8 cellular contexts compared by ENCODE assay signal in genomic region chr3:193665370-193665989, GRCh38.
A peak's percentile ranks its signal among the peaks of the same experiment; 100 is the strongest.
DNase-seq lines count a peak whose midpoint lies in the region; ATAC-seq, FAIRE-seq and TF ChIP-seq lines count a peak whose summit lies in the region.

No MANE protein-coding gene starts in this region.

- H3K9ac ChIP-seq in DND-41 (ENCODE audit: low read depth, low read length), result no peak overlapping the region
- H3K9ac ChIP-seq in HepG2 (ENCODE audit: insufficient read depth, low read depth, low read length), result no peak overlapping the region

- H2AFZ ChIP-seq in DND-41 (ENCODE audit: low read depth, low read length) (no peak overlapping the region), HepG2 (ENCODE audit: low read length) (no peak overlapping the region)

- no TSS peak for BruUV-seq in HepG2 (replicated peaks; lab: Mats Ljungman, UMichigan)

- TF ChIP-seq POLR2A in adrenal gland (IDR thresholded peaks at IDR 0.05) (no peak), HepG2 (IDR thresholded peaks at IDR 0.05; ENCODE audit: insufficient read depth in 1 of 2, low read depth in 2 of 2, low read length in 2 of 2) (no peak), ovary (IDR thresholded peaks at IDR 0.05) (no peak)

- H3K36me3 ChIP-seq in DND-41 (ENCODE audit: insufficient read depth, low read length), result peaks cover 81% of the 10 kb centered on the region
- peaks cover 0 to 47% of the 10 kb centered on the region in 2 donors for H3K36me3 ChIP-seq in adrenal gland (replicated peaks in 1 of 2)
- peaks cover 7 to 42% of the 10 kb centered on the region in 2 experiments for H3K36me3 ChIP-seq in HepG2 (replicated peaks in 1 of 2; ENCODE audit: control insufficient read depth in 1 of 2, insufficient read depth in 2 of 2, low read length in 2 of 2)
- no peaks in the 10 kb centered on the region for H3K36me3 ChIP-seq in ovary
- H3K36me3 ChIP-seq in HAP-1 (replicated peaks), result peaks cover 57% of the 10 kb centered on the region

- in situ Hi-C loops in HepG2 (cut with HindIII; ENCODE audit: extremely low pct_ligation_motif_present, low pct_unique_long_range_greater_than_20kb) (loop anchor here (25.0 kb wide), 1 partner anchor 647 kb away; no protein-coding TSS in a partner anchor), HAP-1 (cut with MboI; ENCODE audit: low sequenced_read_pairs) (loop anchor here (25.0 kb wide), 1 partner anchor 647 kb away; no protein-coding TSS in a partner anchor)

- no peak overlapping the region for H3K27ac ChIP-seq in DND-41 (ENCODE audit: low read length)
- no peak overlapping the region for H3K27ac ChIP-seq in adrenal gland
- no peak overlapping the region for H3K27ac ChIP-seq in HepG2 (ENCODE audit: extremely low read length, insufficient read depth, low read length)
- H3K27ac ChIP-seq in ovary, result no peak overlapping the region

- H3K4me2 ChIP-seq in DND-41 (ENCODE audit: insufficient read depth, low read length), result no peak overlapping the region
- no peak overlapping the region for H3K4me2 ChIP-seq in HepG2 (ENCODE audit: low read depth, low read length)

- POLR2A ChIA-PET in HepG2 (lab: Yijun Ruan, JAX), result interaction anchor here (1.0 kb wide), 1 partner anchor 46 kb away, joined by 3 read pairs; no protein-coding TSS in a partner anchor

- TF ChIP-seq CTCF in DND-41 (IDR thresholded peaks at IDR 0.05; ENCODE audit: borderline replicate concordance, extremely low read depth, low read length, poor library complexity, severe bottlenecking) (peak; percentile 60), adrenal gland (IDR thresholded peaks at IDR 0.05) (peak; percentile 34 to 63 (median 52)), HepG2 (CRISPR knock-in tag; IDR thresholded peaks at IDR 0.05) (peak; percentile 34), ovary (IDR thresholded peaks at IDR 0.05) (no peak)

- H4K20me1 ChIP-seq in DND-41 (ENCODE audit: insufficient read depth, low read length), result no peaks in the 10 kb centered on the region
- no peaks in the 10 kb centered on the region for H4K20me1 ChIP-seq in HepG2 (ENCODE audit: insufficient read depth, low read length)

- CTCF ChIA-PET in HepG2 (lab: Yijun Ruan, JAX; ENCODE audit: low intra/inter-chr PET ratio, low total read pairs), result interaction anchor here (1.2 to 1.6 kb wide), 2 partner anchors 116 to 650 kb away, joined by 4 to 6 read pairs; no protein-coding TSS in a partner anchor

- TF ChIP-seq EP300 in HepG2 (IDR thresholded peaks at IDR 0.05; ENCODE audit: low read depth in 2 of 2, low read length in 2 of 2), result no peak
- TF ChIP-seq EP300 in HepG2 (CRISPR knock-in tag; IDR thresholded peaks at IDR 0.05; ENCODE audit: borderline replicate concordance), result no peak
- no peak for TF ChIP-seq EP300 in ovary (IDR thresholded peaks at IDR 0.05)

- FAIRE-seq in HepG2 (lab: Jason Lieb, UNC), result no peak

- H3K9me3 ChIP-seq in DND-41 (ENCODE audit: insufficient read depth, low read length, severe bottlenecking) (no peaks in the 10 kb centered on the region), adrenal gland (replicated peaks in 1 of 3) (no peaks in the 10 kb centered on the region), HepG2 (ENCODE audit: low read length) (no peaks in the 10 kb centered on the region), ovary (no peaks in the 10 kb centered on the region), HAP-1 (no peaks in the 10 kb centered on the region)

- no peak overlapping the region for H3K4me3 ChIP-seq in DND-41 (ENCODE audit: low read depth in 1 of 2, low read length in 2 of 2)
- no peak overlapping the region for H3K4me3 ChIP-seq in adrenal gland
- no peak overlapping the region for H3K4me3 ChIP-seq in HepG2 (replicated peaks in 1 of 3; ENCODE audit: insufficient read depth in 1 of 3, low read depth in 2 of 3, low read length in 3 of 3)
- H3K4me3 ChIP-seq in ovary, result no peak overlapping the region
- no peak overlapping the region for H3K4me3 ChIP-seq in HAP-1

- 88 to 98% (median 92%) methylated on average over 1 of the region's 1 CpG for WGBS in adrenal gland, 4 donors
- WGBS in HepG2 (ENCODE audit: low lambda C conversion rate), result 97% methylated on average over 1 of the region's 1 CpG
- 91 to 96% (median 92%) methylated on average over 1 of the region's 1 CpG for WGBS in ovary, 3 donors

- no peak for TF ChIP-seq RAD21 in HepG2 (CRISPR knock-in tag; IDR thresholded peaks at IDR 0.05)

- ATAC-seq in DND-41 (ENCODE audit: insufficient read depth, low read depth), result no peak
- ATAC-seq in HepG2, result no peak
- no peak for ATAC-seq in HG03521 (IDR thresholded peaks at IDR 0.05; ENCODE audit: unreplicated experiment)

- no peaks in the 10 kb centered on the region for H3K79me2 ChIP-seq in DND-41 (ENCODE audit: insufficient read depth, low read length)
- no peaks in the 10 kb centered on the region for H3K79me2 ChIP-seq in HepG2 (ENCODE audit: insufficient read depth, low read length)

- H3K27me3 ChIP-seq in DND-41 (ENCODE audit: insufficient read depth, low read length, poor library complexity) (no peaks in the 10 kb centered on the region), adrenal gland (no peaks in the 10 kb centered on the region), HepG2 (ENCODE audit: control insufficient read depth in 1 of 2, insufficient read depth in 2 of 2, low read length in 2 of 2) (no peaks in the 10 kb centered on the region), ovary (no peaks in the 10 kb centered on the region), HAP-1 (ENCODE audit: low read depth) (no peaks in the 10 kb centered on the region)

- intact Hi-C loops in adrenal gland (cut with DNase I) (loop anchor here in 1 of 2 donors (10.0 kb wide), 1 partner anchor 649 kb away; no protein-coding TSS in a partner anchor), HepG2 (cut with micrococcal nuclease; ENCODE audit: unreplicated experiment) (loop anchor here (1.0 to 10.0 kb wide), 5 partner anchors 47 to 650 kb away; partner anchors contain the start of gene HES1), ovary (cut with DNase I) (no loop called here)

- H3K4me1 ChIP-seq in DND-41 (ENCODE audit: insufficient read depth, low read length), result no peaks in the 10 kb centered on the region
- H3K4me1 ChIP-seq in adrenal gland (replicated peaks in 1 of 2), result peaks cover 0 to 13% of the 10 kb centered on the region in 2 donors
- peaks cover 14% of the 10 kb centered on the region; the same call in 1 of the 2 replicates for H3K4me1 ChIP-seq in HepG2 (ENCODE audit: insufficient read depth, low read length)
- H3K4me1 ChIP-seq in ovary (ENCODE audit: insufficient read depth), result no peaks in the 10 kb centered on the region
- H3K4me1 ChIP-seq in HAP-1, result no peaks in the 10 kb centered on the region

- DNase-seq in DND-41, result no peak
- DNase-seq in NCI-H1092 (lab: John Stamatoyannopoulos, UW), result peak; percentile 12
- DNase-seq in adrenal gland, result no peak
- DNase-seq in HepG2 (ENCODE audit: low spot score), result peak; percentile 25
- DNase-seq in ovary, result no peak
- DNase-seq in activated CD4-positive, CD25-positive, alpha-beta regulatory T cell treated with anti-CD3 and anti-CD28 coated beads, Interleukin-2, amount 50 U/mL, for 72 hours, result no peak
- DNase-seq in HAP-1 (ENCODE audit: low spot score in 2 of 2), result no peak

TF ChIP-seq in HepG2, 621 proteins besides CTCF, POLR2A, EP300 and RAD21:
- TF ChIP-seq ZNF296 (CRISPR knock-in tag; conservative IDR thresholded peaks at IDR 0.05), result no peak
- TF ChIP-seq ZNF10 (CRISPR knock-in tag; IDR thresholded peaks at IDR 0.05; ENCODE audit: borderline replicate concordance, low read depth), result no peak
- no peak for TF ChIP-seq ZNF674 (CRISPR knock-in tag; IDR thresholded peaks at IDR 0.05; ENCODE audit: low read depth)
- peak; percentile 56; the same call in 1 of the 2 replicates for TF ChIP-seq ARID3A (IDR thresholded peaks at IDR 0.05; ENCODE audit: low read depth, low read length)
- TF ChIP-seq STAG1 (CRISPR knock-in tag; IDR thresholded peaks at IDR 0.05), result peak; percentile 62
- TF ChIP-seq ZNF235 (CRISPR knock-in tag; IDR thresholded peaks at IDR 0.05; ENCODE audit: borderline replicate concordance), result no peak
- no peak for TF ChIP-seq KAT8 (CRISPR knock-in tag; IDR thresholded peaks at IDR 0.05)
- no peak for TF ChIP-seq GTF2F1 (IDR thresholded peaks at IDR 0.05; ENCODE audit: low read length)
- no peak for TF ChIP-seq ZNF850 (CRISPR knock-in tag; conservative IDR thresholded peaks at IDR 0.05)
- TF ChIP-seq KAT2B (IDR thresholded peaks at IDR 0.05; ENCODE audit: borderline replicate concordance, low read depth, low read length), result no peak

Comparison
In these comparisons a context has a peak if more than half of its experiments do, and no peak if none do; other contexts are left out.
1. DNase-seq: peak in NCI-H1092 (single experiment) and HepG2 (single experiment); none in DND-41 (single experiment), adrenal gland (0 of 7), ovary (0 of 5), activated CD4-positive, CD25-positive, alpha-beta regulatory T cell treated with anti-CD3 and anti-CD28 coated beads, Interleukin-2, amount 50 U/mL, for 72 hours (single experiment) and HAP-1 (0 of 2).
2. CTCF ChIP-seq: peak in DND-41 (single experiment), adrenal gland (6 of 6) and HepG2 (single experiment); none in ovary (0 of 3).